Comparison of ENCODE assay signal across 9 cellular contexts in the genomic region with DNA sequence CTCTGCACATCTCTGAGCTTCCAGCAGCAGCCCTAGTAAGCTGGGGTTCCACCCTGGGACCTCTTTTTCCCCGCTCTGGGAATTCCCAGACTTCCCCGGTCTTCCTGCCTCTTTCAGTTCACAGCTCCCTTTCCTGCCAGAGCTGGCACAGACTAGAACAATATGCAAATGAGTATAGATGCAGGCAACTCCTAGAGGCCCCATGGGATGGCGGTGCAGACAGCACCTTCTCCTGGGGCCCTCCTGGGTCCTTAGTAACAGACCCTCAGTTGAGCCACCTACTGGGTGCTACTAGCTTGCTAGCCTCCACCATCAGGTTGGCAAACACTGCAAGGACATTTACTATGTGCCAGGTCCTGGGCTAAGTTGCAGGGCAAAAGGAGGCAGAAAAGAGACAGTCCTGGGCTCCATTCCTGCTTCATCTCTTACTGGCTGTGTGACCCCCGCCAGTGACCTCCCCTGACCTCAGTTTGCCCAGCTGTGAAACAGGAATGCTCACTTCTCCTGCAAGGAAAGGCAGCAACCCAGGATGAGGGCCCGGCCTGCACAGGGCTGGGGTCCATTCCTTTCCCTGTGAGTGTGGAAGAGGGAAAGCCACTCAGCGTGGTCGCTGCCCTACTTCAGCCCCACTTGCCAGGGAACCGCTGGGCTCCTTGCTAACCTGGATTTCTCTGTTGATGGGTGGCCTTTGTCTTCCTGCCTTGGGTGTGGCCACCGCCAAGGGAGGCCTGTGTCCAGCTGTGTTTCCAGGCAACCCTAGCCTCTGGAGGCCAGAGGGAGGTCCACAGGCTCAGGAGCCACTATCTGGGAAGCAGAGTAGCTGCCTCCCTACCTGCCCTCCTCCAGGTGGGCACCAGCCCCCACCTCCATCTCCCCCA. TPM values are rescaled to one million over a fixed set of nuclear protein-coding genes. Genes with fewer than 3 reads are reported as not detected.
DNase-seq lines count a peak whose midpoint lies in the region; ATAC-seq and TF ChIP-seq lines count a peak whose summit lies in the region.
"Had no signal": no experiment of that assay in that cellular context is flagged by ENCODE, and none has a peak within 500 bp of the region (broad histone marks: within the 10 kb centered on the region; RNA-seq: fewer than 3 reads in every experiment).

No MANE protein-coding gene starts in this region.

- no peak for ATAC-seq in HG03039 (IDR thresholded peaks at IDR 0.05; ENCODE audit: unreplicated experiment)

- DNase-seq in DMS53 (lab: John Stamatoyannopoulos, UW) (peak; percentile 60), DMS53 treated with DMSO at 0.1 percent for 48 hours (lab: John Stamatoyannopoulos, UW; ENCODE audit: unreplicated experiment) (no peak), NAMALWA (ENCODE audit: low spot score) (peak; percentile 71), epithelial cell of proximal tubule (ENCODE audit: low read depth) (no peak), pulmonary artery endothelial cell (ENCODE audit: low read depth, low spot score) (peak; percentile 39), DMS153 (lab: John Stamatoyannopoulos, UW) (no peak), NCI-H2029 (lab: John Stamatoyannopoulos, UW) (no peak)
- DNase-seq: 8988T had no signal

- peak; percentile 3 for TF ChIP-seq CTCF in epithelial cell of proximal tubule (conservative IDR thresholded peaks at IDR 0.05; ENCODE audit: low read depth, low read length)

- no peak overlapping the region for H3K4me3 ChIP-seq in epithelial cell of proximal tubule (ENCODE audit: low read depth, low read length)

RNA-seq across cellular contexts. Expression of gene RELT, which starts 7.3 kb away (rescaled TPM):
- 9.1 and 12.1 TPM in 2 replicates for total RNA-seq in epithelial cell of proximal tubule
- 6.8 and 8.6 TPM in 2 replicates for total RNA-seq in pulmonary artery endothelial cell

Comparison
In these comparisons a context has a peak if more than half of its experiments do, and no peak if none do; other contexts are left out.
1. DNase-seq: peak in DMS53 (single experiment), NAMALWA (single experiment) and pulmonary artery endothelial cell (single experiment); none in DMS53 treated with DMSO at 0.1 percent for 48 hours (single experiment), epithelial cell of proximal tubule (single experiment), DMS153 (single experiment) and NCI-H2029 (single experiment).